16 cellular contexts compared by ENCODE assay signal in genomic region chr20:18323705-18324104, GRCh38.
"Had no signal": no experiment of that assay in that cellular context is flagged by ENCODE, and none has a peak within 500 bp of the region (broad histone marks: within the 10 kb centered on the region; RNA-seq: fewer than 3 reads in every experiment).

No MANE protein-coding gene starts in this region.

- H3K9me3 Mint-ChIP-seq: activated naive CD4-positive, alpha-beta T cell treated with anti-CD3 and anti-CD28 coated beads, Interleukin-2, amount 10 ng/mL, durations not matched to agents 7 days and 5 days; activated T-helper 17 cell treated with anti-CD3 and anti-CD28 coated beads, Interleukin-2, amount 50 U/mL, for 72 hours; type B pancreatic cell had no signal

- H3K4me3 Mint-ChIP-seq: activated naive CD4-positive, alpha-beta T cell treated with anti-CD3 and anti-CD28 coated beads, Interleukin-2, amount 10 ng/mL, durations not matched to agents 7 days and 5 days; activated T-helper 17 cell treated with anti-CD3 and anti-CD28 coated beads, Interleukin-2, amount 50 U/mL, for 72 hours; naive thymus-derived CD8-positive, alpha-beta T cell; type B pancreatic cell had no signal

- H3K36me3 ChIP-seq: left ventricle myocardium inferior, right atrium auricular region, suprapubic skin had no signal

- H3K27ac ChIP-seq: esophagus squamous epithelium, left ventricle myocardium inferior, right atrium auricular region, skin epidermis, suprapubic skin had no signal

- H3K27ac Mint-ChIP-seq: activated naive CD4-positive, alpha-beta T cell treated with anti-CD3 and anti-CD28 coated beads, Interleukin-2, amount 10 ng/mL, durations not matched to agents 7 days and 5 days; activated T-helper 17 cell treated with anti-CD3 and anti-CD28 coated beads, Interleukin-2, amount 50 U/mL, for 72 hours; naive thymus-derived CD8-positive, alpha-beta T cell; type B pancreatic cell had no signal

- H3K36me3 Mint-ChIP-seq: activated naive CD4-positive, alpha-beta T cell treated with anti-CD3 and anti-CD28 coated beads, Interleukin-2, amount 10 ng/mL, durations not matched to agents 7 days and 5 days had no signal

- H3K9me3 ChIP-seq: right atrium auricular region, suprapubic skin had no signal

- DNase-seq: activated CD4-positive, alpha-beta T cell treated with anti-CD3 and anti-CD28 coated beads for 1 hour; activated CD4-positive, alpha-beta T cell treated with anti-CD3 and anti-CD28 coated beads, Interleukin-2, amount 50 U/mL, for 4 hours; activated naive CD4-positive, alpha-beta T cell treated with anti-CD3 and anti-CD28 coated beads, Interleukin-2, amount 10 ng/mL, durations not matched to agents 7 days and 5 days; activated T-cell treated with anti-CD3 and anti-CD28 coated beads for 4 hours; esophagus squamous epithelium; left ventricle myocardium inferior; naive thymus-derived CD8-positive, alpha-beta T cell; nucleus accumbens; stimulated activated CD4-positive, alpha-beta T cell treated with anti-CD3 and anti-CD28 coated beads, Interleukin-4, amount 100 ng/mL, for 24 hours; stimulated activated naive CD8-positive, alpha-beta T cell treated with anti-CD3 and anti-CD28 coated beads, Interleukin-15, Interleukin-2, amounts not matched to agents 100 U/mL and 50 U/mL, for 24 hours had no signal

- H3K4me1 Mint-ChIP-seq: activated naive CD4-positive, alpha-beta T cell treated with anti-CD3 and anti-CD28 coated beads, Interleukin-2, amount 10 ng/mL, durations not matched to agents 7 days and 5 days; activated T-helper 17 cell treated with anti-CD3 and anti-CD28 coated beads, Interleukin-2, amount 50 U/mL, for 72 hours; naive thymus-derived CD8-positive, alpha-beta T cell had no signal

- ATAC-seq: activated T-helper 17 cell treated with anti-CD3 and anti-CD28 coated beads, Interleukin-2, amount 50 U/mL, for 72 hours; naive thymus-derived CD8-positive, alpha-beta T cell; stimulated activated naive CD8-positive, alpha-beta T cell treated with anti-CD3 and anti-CD28 coated beads, Interleukin-15, Interleukin-2, amounts not matched to agents 100 U/mL and 50 U/mL, for 24 hours had no signal

- FAIRE-seq: endometrium had no signal

- H3K4me3 ChIP-seq: esophagus squamous epithelium, left ventricle myocardium inferior, right atrium auricular region, skin epidermis, suprapubic skin had no signal

- H3K27me3 Mint-ChIP-seq: activated naive CD4-positive, alpha-beta T cell treated with anti-CD3 and anti-CD28 coated beads, Interleukin-2, amount 10 ng/mL, durations not matched to agents 7 days and 5 days; activated T-helper 17 cell treated with anti-CD3 and anti-CD28 coated beads, Interleukin-2, amount 50 U/mL, for 72 hours; naive thymus-derived CD8-positive, alpha-beta T cell; type B pancreatic cell had no signal

- H3K4me1 ChIP-seq: esophagus squamous epithelium, left ventricle myocardium inferior, right atrium auricular region, suprapubic skin had no signal

- H3K27me3 ChIP-seq: esophagus squamous epithelium, right atrium auricular region, suprapubic skin had no signal
